1 cellular context compared by ENCODE assay signal in genomic region chr12:53042607-53043454, GRCh38.
TF ChIP-seq lines count a peak whose summit lies in the region.

No MANE protein-coding gene starts in this region.

TF ChIP-seq in HepG2, 621 proteins besides CTCF, POLR2A, EP300 and RAD21 (continued from another document):
- TF ChIP-seq TFE3 (CRISPR knock-in tag; IDR thresholded peaks at IDR 0.05) (no peak), EEA1 (CRISPR knock-in tag; IDR thresholded peaks at IDR 0.05; ENCODE audit: borderline replicate concordance) (no peak), MTA3 (CRISPR knock-in tag; IDR thresholded peaks at IDR 0.05) (no peak), FOXP4 (CRISPR knock-in tag; IDR thresholded peaks at IDR 0.05) (no peak), ZNF615 (CRISPR knock-in tag; IDR thresholded peaks at IDR 0.05; ENCODE audit: borderline replicate concordance) (no peak), POLR2AphosphoS5 (IDR thresholded peaks at IDR 0.05; ENCODE audit: low read depth, low read length) (no peak; the same call in none of the 2 replicates), DNMT1 (CRISPR knock-in tag; IDR thresholded peaks at IDR 0.05) (no peak), ZNF672 (CRISPR knock-in tag; IDR thresholded peaks at IDR 0.05) (no peak), NR2C2 (CRISPR knock-in tag; IDR thresholded peaks at IDR 0.05; ENCODE audit: borderline replicate concordance) (no peak), CAMTA2 (CRISPR knock-in tag; IDR thresholded peaks at IDR 0.05; ENCODE audit: borderline replicate concordance) (no peak), RBM22 (optimal IDR thresholded peaks at IDR 0.05; ENCODE audit: low read length) (peak; percentile 98), POLR2G (IDR thresholded peaks at IDR 0.05; ENCODE audit: low read depth, low read length) (peak; percentile 62), SP5 (CRISPR knock-in tag; IDR thresholded peaks at IDR 0.05; ENCODE audit: borderline replicate concordance, low read depth) (no peak)
- TF ChIP-seq, protein P1, sequence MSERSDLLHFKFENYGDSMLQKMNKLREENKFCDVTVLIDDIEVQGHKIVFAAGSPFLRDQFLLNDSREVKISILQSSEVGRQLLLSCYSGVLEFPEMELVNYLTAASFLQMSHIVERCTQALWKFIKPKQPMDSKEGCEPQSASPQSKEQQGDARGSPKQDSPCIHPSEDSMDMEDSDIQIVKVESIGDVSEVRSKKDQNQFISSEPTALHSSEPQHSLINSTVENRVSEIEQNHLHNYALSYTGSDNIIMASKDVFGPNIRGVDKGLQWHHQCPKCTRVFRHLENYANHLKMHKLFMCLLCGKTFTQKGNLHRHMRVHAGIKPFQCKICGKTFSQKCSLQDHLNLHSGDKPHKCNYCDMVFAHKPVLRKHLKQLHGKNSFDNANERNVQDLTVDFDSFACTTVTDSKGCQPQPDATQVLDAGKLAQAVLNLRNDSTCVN (CRISPR knock-in tag; IDR thresholded peaks at IDR 0.05; ENCODE audit: borderline replicate concordance): no peak
- TF ChIP-seq, protein P2, sequence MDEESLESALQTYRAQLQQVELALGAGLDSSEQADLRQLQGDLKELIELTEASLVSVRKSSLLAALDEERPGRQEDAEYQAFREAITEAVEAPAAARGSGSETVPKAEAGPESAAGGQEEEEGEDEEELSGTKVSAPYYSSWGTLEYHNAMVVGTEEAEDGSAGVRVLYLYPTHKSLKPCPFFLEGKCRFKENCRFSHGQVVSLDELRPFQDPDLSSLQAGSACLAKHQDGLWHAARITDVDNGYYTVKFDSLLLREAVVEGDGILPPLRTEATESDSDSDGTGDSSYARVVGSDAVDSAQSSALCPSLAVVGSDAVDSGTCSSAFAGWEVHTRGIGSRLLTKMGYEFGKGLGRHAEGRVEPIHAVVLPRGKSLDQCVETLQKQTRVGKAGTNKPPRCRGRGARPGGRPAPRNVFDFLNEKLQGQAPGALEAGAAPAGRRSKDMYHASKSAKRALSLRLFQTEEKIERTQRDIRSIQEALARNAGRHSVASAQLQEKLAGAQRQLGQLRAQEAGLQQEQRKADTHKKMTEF (CRISPR knock-in tag; IDR thresholded peaks at IDR 0.05): no peak
- TF ChIP-seq, protein P3, sequence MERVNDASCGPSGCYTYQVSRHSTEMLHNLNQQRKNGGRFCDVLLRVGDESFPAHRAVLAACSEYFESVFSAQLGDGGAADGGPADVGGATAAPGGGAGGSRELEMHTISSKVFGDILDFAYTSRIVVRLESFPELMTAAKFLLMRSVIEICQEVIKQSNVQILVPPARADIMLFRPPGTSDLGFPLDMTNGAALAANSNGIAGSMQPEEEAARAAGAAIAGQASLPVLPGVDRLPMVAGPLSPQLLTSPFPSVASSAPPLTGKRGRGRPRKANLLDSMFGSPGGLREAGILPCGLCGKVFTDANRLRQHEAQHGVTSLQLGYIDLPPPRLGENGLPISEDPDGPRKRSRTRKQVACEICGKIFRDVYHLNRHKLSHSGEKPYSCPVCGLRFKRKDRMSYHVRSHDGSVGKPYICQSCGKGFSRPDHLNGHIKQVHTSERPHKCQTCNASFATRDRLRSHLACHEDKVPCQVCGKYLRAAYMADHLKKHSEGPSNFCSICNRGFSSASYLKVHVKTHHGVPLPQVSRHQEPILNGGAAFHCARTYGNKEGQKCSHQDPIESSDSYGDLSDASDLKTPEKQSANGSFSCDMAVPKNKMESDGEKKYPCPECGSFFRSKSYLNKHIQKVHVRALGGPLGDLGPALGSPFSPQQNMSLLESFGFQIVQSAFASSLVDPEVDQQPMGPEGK (CRISPR knock-in tag; IDR thresholded peaks at IDR 0.05): no peak
